ENCODE assay signal across 21 cellular contexts in genomic region chr3:12384451-12385233, GRCh38.
DNase-seq lines count a peak whose midpoint lies in the region; ATAC-seq, FAIRE-seq and TF ChIP-seq lines count a peak whose summit lies in the region.
"Had no signal": no experiment of that assay in that cellular context is flagged by ENCODE, and none has a peak within 500 bp of the region (broad histone marks: within the 10 kb centered on the region; RNA-seq: fewer than 3 reads in every experiment).

No MANE protein-coding gene starts in this region.

- in situ Hi-C loops in GM12878 (cut with MboI) = no loop called here

- no peaks in the 10 kb centered on the region for H3K27me3 Mint-ChIP-seq in MCF 10A (ENCODE audit: insufficient read depth, unreplicated experiment)

- no peaks in the 10 kb centered on the region for H3K9me3 Mint-ChIP-seq in MCF 10A (ENCODE audit: unreplicated experiment)
- H3K9me3 Mint-ChIP-seq: HFFc6 had no signal

- H3K27ac ChIP-seq in PC-9 (peak overlapping the region; percentile 31), GM12878 (ENCODE audit: control insufficient read depth, insufficient read depth) (no peak overlapping the region), subcutaneous abdominal adipose tissue (ENCODE audit: low read depth, low read length) (peak overlapping the region; percentile 25)
- H3K27ac ChIP-seq: KMS-11, Peyer's patch had no signal

- no peaks in the 10 kb centered on the region for H3K4me1 Mint-ChIP-seq in MCF 10A (ENCODE audit: insufficient read depth, unreplicated experiment)

- TF ChIP-seq CTCF in PC-9 (conservative IDR thresholded peaks at IDR 0.05) (no peak), GM12878 (IDR thresholded peaks at IDR 0.05 in 2 of 3, conservative IDR thresholded peaks at IDR 0.05 in 1 of 3; ENCODE audit: control insufficient read depth in 2 of 3, extremely low read depth in 1 of 3, insufficient read depth in 1 of 3, low read depth in 3 of 3, low read length in 3 of 3) (no peak), MCF 10A (IDR thresholded peaks at IDR 0.05; ENCODE audit: unreplicated experiment) (no peak)

- TF ChIP-seq RAD21 in GM12878 (IDR thresholded peaks at IDR 0.05; ENCODE audit: insufficient read depth, low read depth, low read length) = no peak

- H3K9me3 ChIP-seq in PC-9 (ENCODE audit: insufficient read depth, low read depth) (no peaks in the 10 kb centered on the region), GM12878 (replicated peaks; ENCODE audit: control insufficient read depth, insufficient read depth, low read length) (no peaks in the 10 kb centered on the region), subcutaneous abdominal adipose tissue (ENCODE audit: control insufficient read depth in 5 of 5, low read length in 5 of 5) (no peaks in the 10 kb centered on the region)
- H3K9me3 ChIP-seq: Caco-2, MG63, Peyer's patch had no signal

- H3K4me3 ChIP-seq in PC-9 (no peak overlapping the region), GM12878 (no peak overlapping the region), subcutaneous abdominal adipose tissue (ENCODE audit: low read depth in 1 of 5, low read length in 5 of 5) (no peak overlapping the region)
- H3K4me3 ChIP-seq: MG63, Peyer's patch had no signal

- POLR2A ChIA-PET in PC-9 (lab: Charles Lee; ENCODE audit: unreplicated experiment) (no interaction called here), GM12878 (lab: Charles Lee) (interaction anchor here (1.3 kb wide), 1 partner anchor 11 kb away, joined by 3 read pairs; no protein-coding TSS in a partner anchor), MCF 10A (lab: Yijun Ruan, JAX) (interaction anchor here (0.7 kb wide), 1 partner anchor 339 kb away, joined by 3 read pairs; no protein-coding TSS in a partner anchor)

- peaks cover 47% of the 10 kb centered on the region for H3F3A ChIP-seq in PC-9 (ENCODE audit: insufficient read depth, low read depth)

- peaks cover 3% of the 10 kb centered on the region for H3K36me3 Mint-ChIP-seq in MCF 10A (ENCODE audit: insufficient read depth, unreplicated experiment)

- H3K4me1 ChIP-seq in PC-9 (replicated peaks; ENCODE audit: insufficient read depth) = no peaks in the 10 kb centered on the region
- H3K4me1 ChIP-seq in GM12878 (ENCODE audit: control insufficient read depth, insufficient read depth, low read length) = no peaks in the 10 kb centered on the region
- peaks cover 0 to 22% (median 8%) of the 10 kb centered on the region in 5 donors for H3K4me1 ChIP-seq in subcutaneous abdominal adipose tissue (ENCODE audit: control insufficient read depth in 5 of 5, insufficient read depth in 5 of 5, low read length in 5 of 5)

- CTCF ChIA-PET in PC-9 (lab: Charles Lee) (no interaction called here), GM12878 (lab: Yijun Ruan, JAX) (interaction anchor here (1.5 kb wide), 1 partner anchor 249 kb away, joined by 5 read pairs; no protein-coding TSS in a partner anchor), MCF 10A (lab: Yijun Ruan, JAX) (no interaction called here)

- H3K79me2 ChIP-seq in PC-9 (ENCODE audit: low read depth) (peaks cover 9% of the 10 kb centered on the region; the same call in 1 of the 2 replicates), GM12878 (ENCODE audit: control insufficient read depth, insufficient read depth, low read length) (no peaks in the 10 kb centered on the region)

- H3K36me3 ChIP-seq in PC-9 (ENCODE audit: low read depth) (peaks cover 84% of the 10 kb centered on the region), GM12878 (ENCODE audit: control insufficient read depth in 2 of 2, insufficient read depth in 2 of 2, low read length in 1 of 2) (no peaks in the 10 kb centered on the region), subcutaneous abdominal adipose tissue (ENCODE audit: control insufficient read depth in 5 of 5, insufficient read depth in 5 of 5, low read length in 5 of 5) (peaks cover 45 to 83% (median 58%) of the 10 kb centered on the region in 5 donors)
- H3K36me3 ChIP-seq: MG63 had no signal

- no peak for TF ChIP-seq POLR2A in GM12878 (IDR thresholded peaks at IDR 0.05; ENCODE audit: low read depth, low read length)

- WGBS in GM12878 (ENCODE audit: insufficient coverage, insufficient replicate concordance, low lambda C conversion rate, missing lambda C conversion rate) = 72% methylated on average over 1 of the region's 1 CpG

- peak; percentile 33 for DNase-seq in stimulated activated CD4-positive, alpha-beta T cell treated with anti-CD3 and anti-CD28 coated beads, Interleukin-15, amount 100 ng/mL, for 24 hours
- DNase-seq in stimulated activated CD4-positive, alpha-beta T cell treated with anti-CD3 and anti-CD28 coated beads, Interleukin-4, amount 100 ng/mL, for 1 hour = no peak
- DNase-seq in PC-9 = no peak
- DNase-seq in GM12878 (ENCODE audit: low read depth, low spot score) = no peak
- DNase-seq in UCSD-AML1 (lab: John Stamatoyannopoulos, UW; ENCODE audit: unreplicated experiment) = no peak
- DNase-seq in MCF 10A (ENCODE audit: unreplicated experiment) = no peak
- DNase-seq: Caco-2, DMS153, EL, HFFc6, MG63, NCI-H1092, NCI-H1694, NCI-H510A treated with DMSO at 0.1 percent for 48 hours, NCI-H82, Peyer's patch, SHP77 had no signal

- H3K27me3 ChIP-seq in PC-9 (ENCODE audit: insufficient read depth, low read depth) (no peaks in the 10 kb centered on the region), GM12878 (replicated peaks in 1 of 2; ENCODE audit: control insufficient read depth in 2 of 2, insufficient read depth in 2 of 2, low read length in 1 of 2) (no peaks in the 10 kb centered on the region), subcutaneous abdominal adipose tissue (ENCODE audit: control insufficient read depth in 5 of 5, insufficient read depth in 4 of 5, low read length in 5 of 5) (no peaks in the 10 kb centered on the region)
- H3K27me3 ChIP-seq: MG63, Peyer's patch had no signal

- BruUV-seq in PC-9 (replicated peaks; lab: Mats Ljungman, UMichigan) (no TSS peak), GM12878 (replicated peaks; lab: Mats Ljungman, UMichigan) (no TSS peak), MCF 10A (replicated peaks; lab: Mats Ljungman, UMichigan) (no TSS peak)

- FAIRE-seq in GM12878 (lab: Jason Lieb, UNC) = no peak
- FAIRE-seq: H1, HepG2 had no signal

- no peak overlapping the region for H3K4me3 Mint-ChIP-seq in MCF 10A (ENCODE audit: unreplicated experiment)
- H3K4me3 Mint-ChIP-seq: HFFc6 had no signal

- no peak overlapping the region for H2AFZ ChIP-seq in PC-9
- H2AFZ ChIP-seq in GM12878 (ENCODE audit: control insufficient read depth, low read depth, low read length) = no peak overlapping the region

- intact Hi-C loops in PC-9 (cut with micrococcal nuclease; ENCODE audit: unreplicated experiment) = no loop called here
- intact Hi-C loops in GM12878 (cut with micrococcal nuclease; ENCODE audit: unreplicated experiment) = no loop called here
- intact Hi-C loops in MCF 10A (cut with micrococcal nuclease) = no loop called here

- RAD21 ChIA-PET in GM12878 (lab: Charles Lee; ENCODE audit: unreplicated experiment) = no interaction called here

- H3K9ac ChIP-seq in GM12878 (ENCODE audit: control insufficient read depth, insufficient read depth, low read length) (no peak overlapping the region), subcutaneous abdominal adipose tissue (ENCODE audit: low read length in 5 of 5) (no peak overlapping the region)
- H3K9ac ChIP-seq: KMS-11 had no signal

- ATAC-seq in GM12878 = peak; percentile 31; the same call in 2 of the 3 replicates
- ATAC-seq: HepG2 had no signal

- SMC1A ChIA-PET in GM12878 (lab: Charles Lee; ENCODE audit: uncharacterized antibody, unreplicated experiment) = interaction anchor here (1.2 kb wide), 1 partner anchor 10 kb away, joined by 4 read pairs; no protein-coding TSS in a partner anchor

- H3K27ac Mint-ChIP-seq in MCF 10A (ENCODE audit: low read depth, unreplicated experiment) = no peak overlapping the region
- H3K27ac Mint-ChIP-seq: HFFc6 had no signal

- H3K4me2 ChIP-seq in PC-9 = no peak overlapping the region
- H3K4me2 ChIP-seq in GM12878 (ENCODE audit: control insufficient read depth, insufficient read depth) = no peak overlapping the region
- H3K4me2 ChIP-seq: KMS-11 had no signal

- no peaks in the 10 kb centered on the region for H3K9me2 ChIP-seq in PC-9 (ENCODE audit: insufficient read depth)

- no peak for TF ChIP-seq EP300 in GM12878 (IDR thresholded peaks at IDR 0.05; ENCODE audit: borderline replicate concordance in 1 of 2, control insufficient read depth in 1 of 2, low read depth in 2 of 2, low read length in 2 of 2)

- H4K20me1 ChIP-seq in PC-9 (ENCODE audit: insufficient read depth) (no peaks in the 10 kb centered on the region), GM12878 (ENCODE audit: control insufficient read depth, insufficient read depth) (no peaks in the 10 kb centered on the region)

TF ChIP-seq in GM12878, 131 proteins besides CTCF, POLR2A, EP300 and RAD21 (continues in another document):
- TF ChIP-seq CREB1 (IDR thresholded peaks at IDR 0.05; ENCODE audit: low read depth) (no peak), NKRF (conservative IDR thresholded peaks at IDR 0.05) (no peak)
